23 cellular contexts compared by ENCODE assay signal in genomic region chr11:9232482-9232881, GRCh38. TPM values are rescaled to one million over a fixed set of nuclear protein-coding genes. Genes with fewer than 3 reads are reported as not detected.
DNase-seq lines count a peak whose midpoint lies in the region; ATAC-seq, FAIRE-seq and TF ChIP-seq lines count a peak whose summit lies in the region.
"Had no signal": no experiment of that assay in that cellular context is flagged by ENCODE, and none has a peak within 500 bp of the region (broad histone marks: within the 10 kb centered on the region; RNA-seq: fewer than 3 reads in every experiment).

No MANE protein-coding gene starts in this region.

- peaks cover 88% of the 10 kb centered on the region for H3K79me2 ChIP-seq in HepG2 (ENCODE audit: insufficient read depth, low read length)

- H3K4me3 ChIP-seq in IMR-90 (ENCODE audit: insufficient read depth, low read depth, low read length) (no peak overlapping the region), HepG2 (replicated peaks in 1 of 3; ENCODE audit: insufficient read depth in 1 of 3, low read depth in 2 of 3, low read length in 3 of 3) (no peak overlapping the region)
- H3K4me3 ChIP-seq: mucosa of descending colon had no signal

- no peaks in the 10 kb centered on the region for H3K27me3 Mint-ChIP-seq in activated naive CD8-positive, alpha-beta T cell treated with anti-CD3 and anti-CD28 coated beads, Interleukin-2, amount 10 ng/mL, durations not matched to agents 7 days and 5 days
- H3K27me3 Mint-ChIP-seq in activated naive CD8-positive, alpha-beta T cell treated with anti-CD3 and anti-CD28 coated beads for 36 hours = no peaks in the 10 kb centered on the region
- H3K27me3 Mint-ChIP-seq: activated CD4-positive, alpha-beta memory T cell treated with anti-CD3 and anti-CD28 coated beads, Interleukin-2, amount 10 ng/mL, durations not matched to agents 7 days and 5 days; effector memory CD8-positive, alpha-beta T cell had no signal

- ATAC-seq in activated naive CD8-positive, alpha-beta T cell treated with anti-CD3 and anti-CD28 coated beads, Interleukin-2, amount 10 ng/mL, durations not matched to agents 7 days and 5 days (ENCODE audit: low read depth) = no peak
- no peak for ATAC-seq in IMR-90 (ENCODE audit: low read depth)
- ATAC-seq in HepG2 = no peak
- ATAC-seq: mucosa of descending colon had no signal

- dilution Hi-C loops in IMR-90 (cut with HindIII; ENCODE audit: low sequenced_read_pairs, unreplicated experiment) = no loop called here

- H4K20me1 ChIP-seq in IMR-90 (ENCODE audit: insufficient read depth, low read length) = peaks cover 89% of the 10 kb centered on the region
- peaks cover 26% of the 10 kb centered on the region for H4K20me1 ChIP-seq in HepG2 (ENCODE audit: insufficient read depth, low read length)

- H3K4me2 ChIP-seq in IMR-90 (ENCODE audit: low read depth, low read length) (peak overlapping the region; percentile 72; the same call in 1 of the 2 replicates), HepG2 (ENCODE audit: low read depth, low read length) (no peak overlapping the region)
- H3K4me2 ChIP-seq: SK-N-SH had no signal

- FAIRE-seq in HepG2 (lab: Jason Lieb, UNC) = no peak
- FAIRE-seq: A204.1, RCC 7860, urothelium cell line had no signal

- no peak overlapping the region for H3K9ac ChIP-seq in IMR-90 (ENCODE audit: low read depth, low read length)
- H3K9ac ChIP-seq in HepG2 (ENCODE audit: insufficient read depth, low read depth, low read length) = no peak overlapping the region

- H3K4me1 Mint-ChIP-seq in activated naive CD8-positive, alpha-beta T cell treated with anti-CD3 and anti-CD28 coated beads, Interleukin-2, amount 10 ng/mL, durations not matched to agents 7 days and 5 days = peaks cover 56% of the 10 kb centered on the region
- peaks cover 44% of the 10 kb centered on the region for H3K4me1 Mint-ChIP-seq in activated naive CD8-positive, alpha-beta T cell treated with anti-CD3 and anti-CD28 coated beads for 36 hours

- intact Hi-C loops in IMR-90 (cut with micrococcal nuclease) (no loop called here), HepG2 (cut with micrococcal nuclease; ENCODE audit: unreplicated experiment) (no loop called here)

- CTCF ChIA-PET in IMR-90 (lab: Yijun Ruan, JAX) (no interaction called here), HepG2 (lab: Yijun Ruan, JAX; ENCODE audit: low intra/inter-chr PET ratio, low total read pairs) (no interaction called here)

- H3K36me3 Mint-ChIP-seq in activated naive CD8-positive, alpha-beta T cell treated with anti-CD3 and anti-CD28 coated beads, Interleukin-2, amount 10 ng/mL, durations not matched to agents 7 days and 5 days = peaks cover 24% of the 10 kb centered on the region
- H3K36me3 Mint-ChIP-seq in activated naive CD8-positive, alpha-beta T cell treated with anti-CD3 and anti-CD28 coated beads for 36 hours = peaks cover 22% of the 10 kb centered on the region

- H4K91ac ChIP-seq in IMR-90 (ENCODE audit: insufficient read depth, low read depth, low read length) = no peak overlapping the region

- POLR2A ChIA-PET in activated naive CD8-positive, alpha-beta T cell treated with anti-CD3 and anti-CD28 coated beads, Interleukin-2, amount 10 ng/mL, durations not matched to agents 7 days and 5 days (lab: Charles Lee) = no interaction called here
- POLR2A ChIA-PET in IMR-90 (lab: Charles Lee; ENCODE audit: unreplicated experiment) = no interaction called here
- POLR2A ChIA-PET in HepG2 (lab: Yijun Ruan, JAX) = no interaction called here

- H3K4ac ChIP-seq in IMR-90 (ENCODE audit: low read depth, low read length) = no peak overlapping the region

- peaks cover 15% of the 10 kb centered on the region for H3K4me1 ChIP-seq in IMR-90 (ENCODE audit: control insufficient read depth, insufficient read depth, low read length)
- peaks cover 24% of the 10 kb centered on the region for H3K4me1 ChIP-seq in HepG2 (ENCODE audit: insufficient read depth, low read length)

- BruUV-seq in IMR-90 (replicated peaks; lab: Mats Ljungman, UMichigan) (no TSS peak), HepG2 (replicated peaks; lab: Mats Ljungman, UMichigan) (no TSS peak)

- H3K27ac ChIP-seq in IMR-90 (ENCODE audit: insufficient read depth, low read length) (no peak overlapping the region), HepG2 (ENCODE audit: extremely low read length, insufficient read depth, low read length) (no peak overlapping the region), temporal lobe (ENCODE audit: low read depth, low read length) (peak overlapping the region; percentile 62)
- H3K27ac ChIP-seq: C4-2B had no signal

- H3K4me3 Mint-ChIP-seq in activated naive CD8-positive, alpha-beta T cell treated with anti-CD3 and anti-CD28 coated beads, Interleukin-2, amount 10 ng/mL, durations not matched to agents 7 days and 5 days = no peak overlapping the region
- no peak overlapping the region for H3K4me3 Mint-ChIP-seq in activated naive CD8-positive, alpha-beta T cell treated with anti-CD3 and anti-CD28 coated beads for 36 hours

- no peak overlapping the region for H2AK5ac ChIP-seq in IMR-90 (ENCODE audit: low read depth, low read length)

- H3K9me1 ChIP-seq in IMR-90 (ENCODE audit: insufficient read depth, low read length) = peaks cover 23% of the 10 kb centered on the region

- H3K27me3 ChIP-seq in IMR-90 (ENCODE audit: control insufficient read depth, insufficient read depth, low read length) (no peaks in the 10 kb centered on the region), HepG2 (ENCODE audit: control insufficient read depth in 1 of 2, insufficient read depth in 2 of 2, low read length in 2 of 2) (no peaks in the 10 kb centered on the region)
- H3K27me3 ChIP-seq: ascending aorta, esophagus squamous epithelium had no signal

- no peak for TF ChIP-seq CTCF in IMR-90 (conservative IDR thresholded peaks at IDR 0.05; ENCODE audit: low read depth, low read length)
- TF ChIP-seq CTCF in HepG2 (CRISPR knock-in tag; IDR thresholded peaks at IDR 0.05) = no peak

- H3K36me3 ChIP-seq in IMR-90 (ENCODE audit: control insufficient read depth, insufficient read depth, low read length) = no peaks in the 10 kb centered on the region
- no peaks in the 10 kb centered on the region; a peak in 1 of 5 replicates for H3K36me3 ChIP-seq in HepG2 (replicated peaks in 1 of 2; ENCODE audit: control insufficient read depth in 1 of 2, insufficient read depth in 2 of 2, low read length in 2 of 2)
- H3K36me3 ChIP-seq: ascending aorta, esophagus squamous epithelium had no signal

- no peak overlapping the region for H4K5ac ChIP-seq in IMR-90 (ENCODE audit: low read depth, low read length)

- H2AK9ac ChIP-seq in IMR-90 (replicated peaks; ENCODE audit: low read depth, low read length, poor library complexity) = no peak overlapping the region

- in situ Hi-C loops in IMR-90 (cut with MboI; ENCODE audit: low sequenced_read_pairs) = no loop called here
- in situ Hi-C loops in HepG2 (cut with HindIII; ENCODE audit: extremely low pct_ligation_motif_present, low pct_unique_long_range_greater_than_20kb) = no loop called here

- no peak overlapping the region for H2BK120ac ChIP-seq in IMR-90 (ENCODE audit: low read depth, low read length)

- no peak overlapping the region for H2BK15ac ChIP-seq in IMR-90 (ENCODE audit: low read depth, low read length)

- no peak for TF ChIP-seq RAD21 in IMR-90 (IDR thresholded peaks at IDR 0.05; ENCODE audit: low read length)
- TF ChIP-seq RAD21 in HepG2 (CRISPR knock-in tag; IDR thresholded peaks at IDR 0.05) = no peak

- H3K9me3 Mint-ChIP-seq in activated naive CD8-positive, alpha-beta T cell treated with anti-CD3 and anti-CD28 coated beads, Interleukin-2, amount 10 ng/mL, durations not matched to agents 7 days and 5 days = peaks cover 8% of the 10 kb centered on the region
- peaks cover 8% of the 10 kb centered on the region for H3K9me3 Mint-ChIP-seq in activated naive CD8-positive, alpha-beta T cell treated with anti-CD3 and anti-CD28 coated beads for 36 hours
- H3K9me3 Mint-ChIP-seq: effector memory CD8-positive, alpha-beta T cell had no signal

- no peak overlapping the region for H2BK20ac ChIP-seq in IMR-90 (ENCODE audit: low read depth, low read length)

- no peak overlapping the region for H2AFZ ChIP-seq in IMR-90 (replicated peaks; ENCODE audit: low read length, poor library complexity)
- H2AFZ ChIP-seq in HepG2 (ENCODE audit: low read length) = no peak overlapping the region

- H4K8ac ChIP-seq in IMR-90 (ENCODE audit: low read depth in 2 of 2, low read length in 2 of 2) = no peak overlapping the region

- H3K9me3 ChIP-seq in IMR-90 (ENCODE audit: control insufficient read depth, insufficient read depth, low read length) (no peaks in the 10 kb centered on the region), HepG2 (ENCODE audit: low read length) (no peaks in the 10 kb centered on the region)
- H3K9me3 ChIP-seq: ascending aorta, esophagus squamous epithelium, mucosa of descending colon, SK-N-SH had no signal

- H3K23ac ChIP-seq in IMR-90 (ENCODE audit: low read depth, low read length) = no peak overlapping the region

- TF ChIP-seq EP300 in HepG2 (IDR thresholded peaks at IDR 0.05; ENCODE audit: low read depth in 2 of 2, low read length in 2 of 2) = no peak
- no peak for TF ChIP-seq EP300 in HepG2 (CRISPR knock-in tag; IDR thresholded peaks at IDR 0.05; ENCODE audit: borderline replicate concordance)

- H3K79me1 ChIP-seq in IMR-90 (ENCODE audit: low read depth in 1 of 2, low read length in 2 of 2) = peaks cover 7 to 81% of the 10 kb centered on the region in 2 experiments

- WGBS in IMR-90 (ENCODE audit: extremely low coverage in 2 of 2, insufficient read length in 1 of 2), 2 experiments = 83% methylated on average over 1 of the region's 3 CpGs; no CpG with 5 or more reads in 1 of the 2 experiments
- WGBS in HepG2 (ENCODE audit: low lambda C conversion rate) = 94% methylated on average over 3 of the region's 3 CpGs

- no peak overlapping the region for H3K14ac ChIP-seq in IMR-90 (replicated peaks; ENCODE audit: low read depth, low read length)

- no peak for DNase-seq in activated naive CD8-positive, alpha-beta T cell treated with anti-CD3 and anti-CD28 coated beads, Interleukin-2, amount 10 ng/mL, durations not matched to agents 7 days and 5 days
- DNase-seq in activated naive CD8-positive, alpha-beta T cell treated with anti-CD3 and anti-CD28 coated beads for 36 hours = no peak
- DNase-seq in IMR-90 (no peak), HepG2 (ENCODE audit: low spot score) (no peak), NCI-H510A treated with DMSO at 0.1 percent for 48 hours (lab: John Stamatoyannopoulos, UW) (no peak), glomerular visceral epithelial cell (ENCODE audit: extremely low spot score) (no peak), GOT3 (lab: John Stamatoyannopoulos, UW) (no peak)
- DNase-seq: activated CD4-positive, alpha-beta memory T cell treated with anti-CD3 and anti-CD28 coated beads, Interleukin-2, amount 10 ng/mL, durations not matched to agents 7 days and 5 days; activated gamma-delta T cell treated with Interleukin-2 at 50 U/mL for 16 hours; activated T-cell treated with anti-CD3 and anti-CD28 coated beads for 4 hours; effector memory CD8-positive, alpha-beta T cell; esophagus squamous epithelium; mucosa of descending colon; NCI-H1105; NCI-H2081; SK-N-SH; stimulated activated CD4-positive, alpha-beta T cell treated with anti-CD3 and anti-CD28 coated beads, Interleukin-12 subunit alpha, Interleukin-12 subunit beta, amount 100 ng/mL, for 4 hours had no signal

- no peak overlapping the region for H3K18ac ChIP-seq in IMR-90 (ENCODE audit: low read depth, low read length)

- H2BK5ac ChIP-seq in IMR-90 (ENCODE audit: low read depth, low read length, poor library complexity, severe bottlenecking) = no peak overlapping the region

- TF ChIP-seq POLR2A in IMR-90 (IDR thresholded peaks at IDR 0.05; ENCODE audit: low read depth, low read length) (no peak), HepG2 (IDR thresholded peaks at IDR 0.05; ENCODE audit: insufficient read depth in 1 of 2, low read depth in 2 of 2, low read length in 2 of 2) (no peak)

- H3K27ac Mint-ChIP-seq in activated naive CD8-positive, alpha-beta T cell treated with anti-CD3 and anti-CD28 coated beads, Interleukin-2, amount 10 ng/mL, durations not matched to agents 7 days and 5 days = peak overlapping the region; percentile 5
- H3K27ac Mint-ChIP-seq in activated naive CD8-positive, alpha-beta T cell treated with anti-CD3 and anti-CD28 coated beads for 36 hours = no peak overlapping the region
- H3K27ac Mint-ChIP-seq: activated CD4-positive, alpha-beta memory T cell treated with anti-CD3 and anti-CD28 coated beads, Interleukin-2, amount 10 ng/mL, durations not matched to agents 7 days and 5 days; effector memory CD8-positive, alpha-beta T cell had no signal

- H3K56ac ChIP-seq in IMR-90 (ENCODE audit: extremely low read depth, insufficient read depth, low read length) = no peak overlapping the region

RNA-seq across cellular contexts. Expression of gene DENND5A, which starts 32.7 kb away (rescaled TPM):
- 10 to 100 TPM; 74.3 to 75.2 TPM for total RNA-seq in activated naive CD8-positive, alpha-beta T cell treated with anti-CD3 and anti-CD28 coated beads, Interleukin-2, amount 10 ng/mL, durations not matched to agents 7 days and 5 days
- total RNA-seq in activated naive CD8-positive, alpha-beta T cell treated with anti-CD3 and anti-CD28 coated beads for 36 hours = 10 to 100 TPM; 46.5 to 50.9 TPM
- total RNA-seq in IMR-90 (2012; rRNA removed) (182 and 192 TPM in 2 replicates), HepG2 (2016; rRNA removed; fragmentation: Illumina TruSeq; extraction: Trizol) (57.7 and 63.3 TPM in 2 replicates), temporal lobe (108 TPM)
- polyA plus RNA-seq in IMR-90 (2012; rRNA removed) (175 and 179 TPM in 2 replicates), HepG2 (2011; rRNA removed) (145 and 158 TPM in 2 replicates)
- polyA plus RNA-seq in IMR-90 (2012; cell fraction: cytosol; rRNA removed) = 105 and 110 TPM in 2 replicates
- polyA plus RNA-seq in IMR-90 (2012; cell fraction: nucleus; rRNA removed; ENCODE audit: low replicate concordance) = 162 and 172 TPM in 2 replicates
- 50.7 and 55.3 TPM in 2 replicates for total RNA-seq in HepG2 (2016; cell fraction: cytosol; rRNA removed; fragmentation: Illumina TruSeq; extraction: Trizol; ENCODE audit: low read depth)
- 49.9 and 57.0 TPM in 2 replicates for total RNA-seq in HepG2 (2016; cell fraction: insoluble cytoplasmic fraction; rRNA removed; fragmentation: Illumina TruSeq; extraction: Trizol)
- 72.0 and 73.6 TPM in 2 replicates for total RNA-seq in HepG2 (2016; cell fraction: membrane; rRNA removed; fragmentation: Illumina TruSeq; extraction: Trizol)
- 57.7 and 69.2 TPM in 2 replicates for total RNA-seq in HepG2 (2016; cell fraction: nucleus; rRNA removed; fragmentation: Illumina TruSeq; extraction: Trizol)
- 107 and 120 TPM in 2 replicates for polyA plus RNA-seq in HepG2 (2011; cell fraction: cytosol; rRNA removed)
- 235 and 247 TPM in 2 replicates for polyA plus RNA-seq in HepG2 (2011; cell fraction: nucleus; rRNA removed)
- polyA plus RNA-seq in HepG2 (2012) = 46.6 and 55.7 TPM in 2 replicates
- polyA plus RNA-seq in HepG2 (2016; cell fraction: cytosol; fragmentation: Illumina TruSeq; extraction: Trizol; ENCODE audit: low read depth) = 9.6 and 10.6 TPM in 2 replicates
- 47.8 and 51.4 TPM in 2 replicates for polyA plus RNA-seq in HepG2 (2016; cell fraction: insoluble cytoplasmic fraction; fragmentation: Illumina TruSeq; extraction: Trizol; ENCODE audit: low read depth)
- polyA plus RNA-seq in HepG2 (2016; cell fraction: membrane; fragmentation: Illumina TruSeq; extraction: Trizol; ENCODE audit: low read depth) = 34.7 and 37.8 TPM in 2 replicates
- 69.5 and 73.3 TPM in 2 replicates for polyA plus RNA-seq in HepG2 (2016; cell fraction: nucleus; fragmentation: Illumina TruSeq; extraction: Trizol; ENCODE audit: insufficient read depth, low read depth)
- polyA minus RNA-seq in HepG2 (2011; rRNA and poly(A)+ RNA removed; ENCODE audit: low replicate concordance) = 364 and 452 TPM in 2 replicates
- polyA minus RNA-seq in HepG2 (2011; cell fraction: cytosol; rRNA and poly(A)+ RNA removed) = 57.6 and 73.9 TPM in 2 replicates
- 178 and 232 TPM in 2 replicates for polyA minus RNA-seq in HepG2 (2011; cell fraction: nucleus; rRNA and poly(A)+ RNA removed)
